8 cellular contexts compared by ENCODE assay signal in the genomic region with DNA sequence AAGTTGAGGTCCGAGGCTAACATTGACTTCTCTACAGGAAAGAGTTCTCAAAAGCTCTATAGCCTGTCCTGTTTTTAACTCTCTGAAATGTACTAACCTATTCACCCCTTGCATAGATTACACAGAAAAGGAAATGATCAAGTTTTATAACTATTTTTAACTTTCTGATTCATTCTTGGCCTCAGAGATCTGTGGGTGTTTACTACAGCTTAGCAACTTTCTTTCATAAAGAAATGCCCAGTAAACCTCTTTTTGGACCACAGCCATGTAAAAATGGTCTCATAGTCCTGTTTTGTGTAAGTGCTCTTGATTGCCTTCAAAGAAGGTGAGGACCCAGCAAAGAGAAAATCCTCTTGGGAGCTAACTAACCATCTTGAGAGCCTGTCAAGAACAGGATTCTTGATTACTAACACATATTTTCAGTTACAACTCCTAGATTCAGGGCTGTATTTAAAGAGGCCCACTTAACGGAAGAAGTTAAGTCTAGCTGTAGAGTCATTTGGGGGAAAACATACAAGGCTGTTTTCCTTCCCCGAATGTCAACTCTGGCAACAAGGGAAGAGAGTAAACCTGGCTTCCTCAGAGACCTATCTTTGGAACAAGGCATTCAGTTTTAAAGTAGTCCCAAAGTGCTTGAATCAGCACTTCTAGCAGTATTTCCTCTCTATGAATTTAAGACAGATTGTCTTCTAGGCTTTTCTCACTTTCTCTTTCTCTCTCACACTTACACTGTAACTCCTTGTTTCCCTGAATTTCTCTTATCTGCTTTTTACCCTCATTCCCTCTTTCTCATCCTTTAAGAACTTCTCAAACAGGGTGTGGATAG.
A peak's percentile ranks its signal among the peaks of the same experiment; 100 is the strongest.
DNase-seq lines count a peak whose midpoint lies in the region; ATAC-seq and TF ChIP-seq lines count a peak whose summit lies in the region.

No MANE protein-coding gene starts in this region.

- TF ChIP-seq CTCF in fibroblast of the aortic adventitia (IDR thresholded peaks at IDR 0.05; ENCODE audit: insufficient read depth, low read length) (no peak), adrenal gland (IDR thresholded peaks at IDR 0.05) (no peak), heart right ventricle (IDR thresholded peaks at IDR 0.05) (no peak)

- WGBS in adrenal gland, 4 donors = 42 to 55% (median 50%) methylated on average over 3 of the region's 3 CpGs
- WGBS in heart right ventricle, 2 donors = 38 to 41% methylated on average over 3 of the region's 3 CpGs

- no peaks in the 10 kb centered on the region for H3K36me3 ChIP-seq in adrenal gland (replicated peaks in 1 of 2)
- no peaks in the 10 kb centered on the region for H3K36me3 ChIP-seq in heart right ventricle

- H3K9me3 ChIP-seq in adrenal gland (replicated peaks in 1 of 3) (no peaks in the 10 kb centered on the region), heart right ventricle (peaks cover 0 to 13% (median 0%) of the 10 kb centered on the region in 11 donors)

- no peaks in the 10 kb centered on the region for H3K27me3 ChIP-seq in adrenal gland
- H3K27me3 ChIP-seq in heart right ventricle = no peaks in the 10 kb centered on the region

- peak; percentile 88 for ATAC-seq in GM18498 (IDR thresholded peaks at IDR 0.05; ENCODE audit: unreplicated experiment)
- ATAC-seq in GM21526 (IDR thresholded peaks at IDR 0.05; ENCODE audit: low FRiP score, unreplicated experiment) = peak; percentile 85
- ATAC-seq in HG03565 (IDR thresholded peaks at IDR 0.05; ENCODE audit: unreplicated experiment) = peak; percentile 93
- no peak for ATAC-seq in heart right ventricle

- H3K4me1 ChIP-seq in adrenal gland (replicated peaks in 1 of 2) = no peaks in the 10 kb centered on the region
- H3K4me1 ChIP-seq in heart right ventricle = peaks cover 0 to 13% (median 0%) of the 10 kb centered on the region in 9 donors

- intact Hi-C loops in adrenal gland (cut with DNase I) = no loop called here
- intact Hi-C loops in heart right ventricle (cut with DNase I) = no loop called here

- H3K4me3 ChIP-seq in fibroblast of the aortic adventitia (ENCODE audit: low read depth, low read length) (no peak overlapping the region), adrenal gland (no peak overlapping the region), heart right ventricle (no peak overlapping the region)

- TF ChIP-seq POLR2A in adrenal gland (IDR thresholded peaks at IDR 0.05) = no peak

- DNase-seq in fibroblast of the aortic adventitia (ENCODE audit: low read depth) (peak; percentile 72), GM19238 (ENCODE audit: insufficient read length, low spot score) (no peak), adrenal gland (no peak), heart right ventricle (no peak)
- DNase-seq in activated CD8-positive, alpha-beta memory T cell treated with anti-CD3 and anti-CD28 coated beads for 24 hours = no peak

- no peak overlapping the region for H3K27ac ChIP-seq in adrenal gland
- H3K27ac ChIP-seq in heart right ventricle = no peak overlapping the region

Comparison
In these comparisons a context has a peak if more than half of its experiments do, and no peak if none do; other contexts are left out.
1. ATAC-seq: peak in GM18498 (single experiment), GM21526 (single experiment) and HG03565 (single experiment); none in heart right ventricle (0 of 8).